In genomic region chr12:41917181-41917580, GRCh38 we compare ENCODE assay signal across 14 cellular contexts.
"Had no signal": no experiment of that assay in that cellular context is flagged by ENCODE, and none has a peak within 500 bp of the region (broad histone marks: within the 10 kb centered on the region; RNA-seq: fewer than 3 reads in every experiment).

No MANE protein-coding gene starts in this region.

- H3K9me3 ChIP-seq: gastrocnemius medialis, heart right ventricle, neutrophil, stomach, thoracic aorta, transverse colon had no signal

- H3K4me1 ChIP-seq: transverse colon had no signal

- H3K4me3 ChIP-seq: coronary artery, stomach, transverse colon had no signal

- H3K27ac ChIP-seq: coronary artery, neutrophil, stomach, transverse colon had no signal

- H3K36me3 ChIP-seq: gastrocnemius medialis, heart right ventricle, neutrophil, stomach, thoracic aorta, transverse colon had no signal

- DNase-seq: effector CD4-positive, alpha-beta T cell; gastrocnemius medialis; heart right ventricle; hypothalamus; kidney glomerular epithelial cell; naive thymus-derived CD4-positive, alpha-beta T cell; stomach; substantia nigra; transverse colon had no signal

- H3K27ac Mint-ChIP-seq: naive thymus-derived CD4-positive, alpha-beta T cell had no signal

- H3K4me3 Mint-ChIP-seq: naive thymus-derived CD4-positive, alpha-beta T cell had no signal

- H3K27me3 ChIP-seq: gastrocnemius medialis, heart right ventricle, neutrophil, stomach, transverse colon had no signal

- H3K36me3 Mint-ChIP-seq: naive thymus-derived CD4-positive, alpha-beta T cell had no signal

- ATAC-seq: esophagus mucosa; naive thymus-derived CD4-positive, alpha-beta T cell; sciatic nerve had no signal
